In the genomic region with DNA sequence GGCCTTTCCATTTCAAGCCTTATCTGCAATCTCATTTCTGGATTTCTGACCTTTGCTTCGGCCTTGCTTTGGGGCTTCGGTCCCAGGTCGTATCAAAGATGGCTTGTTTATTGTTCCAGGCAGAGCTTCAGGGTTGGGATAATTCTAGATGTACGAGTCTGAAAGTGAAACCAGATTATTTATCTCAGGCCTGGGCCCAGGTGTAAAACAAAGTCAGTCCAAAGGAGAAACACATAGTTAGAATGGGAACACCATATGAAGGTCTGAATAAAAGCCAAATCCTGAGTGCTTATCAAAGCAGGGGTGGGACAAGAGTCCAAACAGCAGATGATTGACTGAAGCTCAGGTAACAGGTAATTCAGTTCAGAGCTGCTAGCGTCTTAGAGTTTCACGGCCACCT, we compare ENCODE assay signal across 17 cellular contexts.
"Had no signal": no experiment of that assay in that cellular context is flagged by ENCODE, and none has a peak within 500 bp of the region (broad histone marks: within the 10 kb centered on the region; RNA-seq: fewer than 3 reads in every experiment).

No MANE protein-coding gene starts in this region.

- H3K27me3 ChIP-seq: suprapubic skin, upper lobe of left lung had no signal

- H3K4me1 ChIP-seq: suprapubic skin had no signal

- H3K4me3 ChIP-seq: coronary artery, lower lobe of right lung, suprapubic skin, upper lobe of left lung had no signal

- H3K27ac ChIP-seq: coronary artery, lower lobe of right lung, suprapubic skin, upper lobe of left lung had no signal

- DNase-seq: activated CD4-positive, alpha-beta T cell treated with anti-CD3 and anti-CD28 coated beads for 1 hour; activated effector memory CD4-positive, alpha-beta T cell treated with Interleukin-2 at 50 U/mL for 16 hours; activated naive CD4-positive, alpha-beta T cell treated with anti-CD3 and anti-CD28 coated beads, Interleukin-2, amount 50 U/mL, for 16 hours; caudate nucleus; effector CD4-positive, alpha-beta T cell; foreskin fibroblast; hypothalamus; kidney glomerular epithelial cell; lower lobe of right lung; posterior cingulate gyrus; stimulated activated CD4-positive, alpha-beta T cell treated with anti-CD3 and anti-CD28 coated beads, Interleukin-15, amount 100 ng/mL, for 24 hours; stimulated activated CD4-positive, alpha-beta T cell treated with anti-CD3 and anti-CD28 coated beads, Interleukin-4, amount 100 ng/mL, for 1 hour; stimulated activated naive CD4-positive, alpha-beta T cell; T1000; upper lobe of left lung had no signal

- ATAC-seq: lower lobe of right lung had no signal

- H3K9me3 ChIP-seq: lower lobe of right lung, suprapubic skin, upper lobe of left lung had no signal
